ENCODE assay signal across 18 cellular contexts in genomic region chr22:44328326-44328725, GRCh38. TPM values are rescaled to one million over a fixed set of nuclear protein-coding genes. Genes with fewer than 3 reads are reported as not detected.
DNase-seq lines count a peak whose midpoint lies in the region; ATAC-seq, FAIRE-seq and TF ChIP-seq lines count a peak whose summit lies in the region.
"Had no signal": no experiment of that assay in that cellular context is flagged by ENCODE, and none has a peak within 500 bp of the region (broad histone marks: within the 10 kb centered on the region; RNA-seq: fewer than 3 reads in every experiment).

No MANE protein-coding gene starts in this region.

- H3K27ac ChIP-seq in H1 (ENCODE audit: low read depth, low read length) (no peak overlapping the region), uterus (peak overlapping the region; percentile 28 to 82)

- H2AK5ac ChIP-seq in H1 (ENCODE audit: low read depth, low read length), result no peak overlapping the region

- no peak overlapping the region for H3K4ac ChIP-seq in H1 (replicated peaks; ENCODE audit: insufficient read length, low read depth, low read length)

- peaks cover 22% of the 10 kb centered on the region for H3K4me1 Mint-ChIP-seq in activated naive CD8-positive, alpha-beta T cell treated with anti-CD3 and anti-CD28 coated beads, Interleukin-2, amount 50 U/mL, for 24 hours

- H3K79me1 ChIP-seq in H1 (ENCODE audit: low read depth, low read length), result no peaks in the 10 kb centered on the region

- H4K8ac ChIP-seq in H1 (ENCODE audit: extremely low read depth, insufficient read depth, low read length), result no peak overlapping the region

- no peak overlapping the region for H3K56ac ChIP-seq in H1 (replicated peaks; ENCODE audit: insufficient read length, low read depth, low read length)

- TF ChIP-seq POLR2A in H1 (IDR thresholded peaks at IDR 0.05; ENCODE audit: control extremely low read depth in 1 of 2, low read depth in 2 of 2, low read length in 2 of 2), result no peak
- TF ChIP-seq POLR2A in uterus (IDR thresholded peaks at IDR 0.05), result no peak

- DNase-seq in G401 (ENCODE audit: low spot score) (peak; percentile 21), NCI-H69 (lab: John Stamatoyannopoulos, UW) (peak; percentile 59), H1 (ENCODE audit: low read depth in 1 of 2, low spot score in 2 of 2) (no peak), uterus (no peak), HAP-1 (ENCODE audit: low spot score in 2 of 2) (no peak)
- no peak for DNase-seq in activated naive CD8-positive, alpha-beta T cell treated with anti-CD3 and anti-CD28 coated beads, Interleukin-2, amount 50 U/mL, for 24 hours
- DNase-seq: CD4-positive, alpha-beta memory T cell; GDM1; NCI-H1092; NCI-H1436; NCI-H187 treated with DMSO at 0.1 percent for 48 hours; NCI-H345; NCI-H524; NCI-H82; OCI-M1; Right ventricle myocardium superior had no signal

- CTCF ChIA-PET in H1 (lab: Charles Lee; ENCODE audit: partially characterized antibody), result interaction anchor here (0.5 to 2.9 kb wide), 9 partner anchors 9 to 299 kb away, joined by 3 to 10 read pairs (median 3); no protein-coding TSS in a partner anchor

- no peaks in the 10 kb centered on the region for H3K9me3 Mint-ChIP-seq in activated naive CD8-positive, alpha-beta T cell treated with anti-CD3 and anti-CD28 coated beads, Interleukin-2, amount 50 U/mL, for 24 hours
- H3K9me3 Mint-ChIP-seq: CD4-positive, alpha-beta memory T cell had no signal

- H2BK12ac ChIP-seq in H1 (ENCODE audit: low read depth, low read length), result peak overlapping the region; percentile 50; the same call in 1 of the 2 replicates

- H3K27me3 ChIP-seq in H1 (replicated peaks in 1 of 4; ENCODE audit: control insufficient read depth in 3 of 4, extremely low read depth in 1 of 4, insufficient read depth in 3 of 4, low read length in 3 of 4) (peaks cover 0 to 37% (median 26%) of the 10 kb centered on the region in 4 experiments; a peak in 6 of 7 replicates), uterus (no peaks in the 10 kb centered on the region), HAP-1 (ENCODE audit: low read depth) (peaks cover 24% of the 10 kb centered on the region)

- no peaks in the 10 kb centered on the region for H3K36me3 Mint-ChIP-seq in activated naive CD8-positive, alpha-beta T cell treated with anti-CD3 and anti-CD28 coated beads, Interleukin-2, amount 50 U/mL, for 24 hours (ENCODE audit: low read depth)
- H3K36me3 Mint-ChIP-seq: CD4-positive, alpha-beta memory T cell had no signal

- no peak for ATAC-seq in activated naive CD8-positive, alpha-beta T cell treated with anti-CD3 and anti-CD28 coated beads, Interleukin-2, amount 50 U/mL, for 24 hours
- ATAC-seq in HG03097 (IDR thresholded peaks at IDR 0.05; ENCODE audit: low FRiP score, unreplicated experiment), result no peak

- peaks cover 62% of the 10 kb centered on the region for H3K27me3 Mint-ChIP-seq in activated naive CD8-positive, alpha-beta T cell treated with anti-CD3 and anti-CD28 coated beads, Interleukin-2, amount 50 U/mL, for 24 hours

- WGBS in H1 (ENCODE audit: extremely low coverage in 1 of 2, insufficient coverage in 1 of 2, insufficient read length in 1 of 2, insufficient replicate concordance in 2 of 2, low coverage in 1 of 2, low lambda C conversion rate in 2 of 2, missing lambda C conversion rate in 1 of 2), 2 experiments, result 88% methylated on average over 6 of the region's 6 CpGs; no CpG with 5 or more reads in 1 of the 2 experiments

- H2BK5ac ChIP-seq in H1 (ENCODE audit: low read depth, low read length), result no peak overlapping the region

- POLR2A ChIA-PET in H1 (lab: Charles Lee; ENCODE audit: partially characterized antibody), result interaction anchor here (1.2 to 1.5 kb wide), 2 partner anchors 9 to 10 kb away, joined by 3 read pairs; no protein-coding TSS in a partner anchor

- H3K79me2 ChIP-seq in H1 (ENCODE audit: control insufficient read depth in 1 of 2, insufficient read depth in 2 of 2, low read length in 2 of 2), result no peaks in the 10 kb centered on the region

- intact Hi-C loops in uterus (cut with DNase I; ENCODE audit: low total_unique reads), result no loop called here

- H3K4me3 Mint-ChIP-seq in activated naive CD8-positive, alpha-beta T cell treated with anti-CD3 and anti-CD28 coated beads, Interleukin-2, amount 50 U/mL, for 24 hours, result no peak overlapping the region

- peaks cover 13% of the 10 kb centered on the region; the same call in 1 of the 2 replicates for H3K23me2 ChIP-seq in H1 (ENCODE audit: low read depth, low read length)

- FAIRE-seq in H1 (lab: Jason Lieb, UNC), result no peak
- FAIRE-seq: GM19239 had no signal

- TF ChIP-seq EP300 in H1 (IDR thresholded peaks at IDR 0.05; ENCODE audit: borderline replicate concordance in 1 of 2, low read depth in 2 of 2, low read length in 2 of 2), result no peak

- peak overlapping the region; percentile 19; the same call in 1 of the 2 replicates for H3K18ac ChIP-seq in H1 (ENCODE audit: extremely low read depth, low read length)

- no peak overlapping the region for H4K91ac ChIP-seq in H1 (replicated peaks; ENCODE audit: insufficient read length, low read length)

- H2BK20ac ChIP-seq in H1 (ENCODE audit: low read length), result no peak overlapping the region

- no peaks in the 10 kb centered on the region for H3K9me3 ChIP-seq in H1 (ENCODE audit: insufficient read depth in 2 of 2, low read depth in 1 of 2, low read length in 1 of 2)
- H3K9me3 ChIP-seq in uterus, result no peaks in the 10 kb centered on the region
- H3K9me3 ChIP-seq in HAP-1, result no peaks in the 10 kb centered on the region

- H4K5ac ChIP-seq in H1 (ENCODE audit: insufficient read length, low read depth, low read length), result no peak overlapping the region

- no peak overlapping the region for H3K23ac ChIP-seq in H1 (ENCODE audit: insufficient read length)

- TF ChIP-seq CTCF in H1 (IDR thresholded peaks at IDR 0.05; ENCODE audit: control extremely low read depth in 1 of 3, insufficient read depth in 1 of 3, low read depth in 1 of 3, low read length in 3 of 3) (no peak), uterus (IDR thresholded peaks at IDR 0.05) (no peak)

- TF ChIP-seq RAD21 in H1 (IDR thresholded peaks at IDR 0.05 in 1 of 2, conservative IDR thresholded peaks at IDR 0.05 in 1 of 2; ENCODE audit: low read depth in 2 of 2, low read length in 2 of 2), result no peak

- H2AFZ ChIP-seq in H1 (ENCODE audit: low read length), result no peak overlapping the region

- in situ Hi-C loops in G401 (cut with HindIII; ENCODE audit: low sequenced_read_pairs), result no loop called here
- in situ Hi-C loops in HAP-1 (cut with MboI; ENCODE audit: low sequenced_read_pairs), result no loop called here

- no peak overlapping the region; the same call in 1 of the 2 replicates for H2BK15ac ChIP-seq in H1 (ENCODE audit: low read length)

- peaks cover 0 to 34% (median 19%) of the 10 kb centered on the region in 4 experiments; a peak in 6 of 7 replicates for H3K4me1 ChIP-seq in H1 (replicated peaks in 1 of 4; ENCODE audit: control insufficient read depth in 3 of 4, insufficient read depth in 4 of 4, low read length in 3 of 4)
- no peaks in the 10 kb centered on the region for H3K4me1 ChIP-seq in uterus
- H3K4me1 ChIP-seq in HAP-1, result no peaks in the 10 kb centered on the region; the same call in 1 of the 2 replicates

- H3K36me3 ChIP-seq in H1 (ENCODE audit: control insufficient read depth in 2 of 4, insufficient read depth in 4 of 4, low read length in 3 of 4) (no peaks in the 10 kb centered on the region), uterus (no peaks in the 10 kb centered on the region), HAP-1 (replicated peaks) (no peaks in the 10 kb centered on the region)

- no peak overlapping the region for H2BK120ac ChIP-seq in H1 (replicated peaks; ENCODE audit: low read depth, low read length)

- no peak overlapping the region for H3K9ac ChIP-seq in H1 (replicated peaks in 1 of 4; ENCODE audit: extremely low read depth in 1 of 4, low read depth in 3 of 4, low read length in 3 of 4)

- no peak overlapping the region for H3K4me2 ChIP-seq in H1 (ENCODE audit: insufficient read depth in 1 of 2, low read depth in 2 of 2, low read length in 2 of 2)

- H3K4me3 ChIP-seq in H1 (ENCODE audit: extremely low read depth in 1 of 4, insufficient read depth in 2 of 4, low read depth in 3 of 4, low read length in 4 of 4) (no peak overlapping the region), uterus (no peak overlapping the region), HAP-1 (no peak overlapping the region)

- H4K20me1 ChIP-seq in H1 (replicated peaks in 1 of 2; ENCODE audit: control insufficient read depth in 1 of 2, insufficient read depth in 2 of 2, low read length in 2 of 2), result no peaks in the 10 kb centered on the region

- H3K14ac ChIP-seq in H1 (ENCODE audit: insufficient read length), result no peak overlapping the region

- no peak overlapping the region for H3K27ac Mint-ChIP-seq in activated naive CD8-positive, alpha-beta T cell treated with anti-CD3 and anti-CD28 coated beads, Interleukin-2, amount 50 U/mL, for 24 hours

TF ChIP-seq in H1, 55 proteins besides CTCF, POLR2A, EP300 and RAD21 (continues in another document):
- TF ChIP-seq SAP30 (IDR thresholded peaks at IDR 0.05; ENCODE audit: insufficient read depth, insufficient replicate concordance, low read length) (no peak), CBX8 (IDR thresholded peaks at IDR 0.05; ENCODE audit: borderline replicate concordance, low read depth, low read length) (no peak), TBP (IDR thresholded peaks at IDR 0.05; ENCODE audit: low read depth, low read length) (no peak), RXRA (IDR thresholded peaks at IDR 0.05; ENCODE audit: insufficient read depth, low read depth, low read length) (no peak), BACH1 (IDR thresholded peaks at IDR 0.05; ENCODE audit: low read length) (no peak), BRCA1 (IDR thresholded peaks at IDR 0.05; ENCODE audit: low read depth, low read length) (no peak), HDAC2 (IDR thresholded peaks at IDR 0.05; ENCODE audit: borderline replicate concordance in 1 of 2, low read depth in 2 of 2, low read length in 2 of 2) (no peak), CHD2 (IDR thresholded peaks at IDR 0.05; ENCODE audit: low read length) (no peak)

RNA-seq across cellular contexts. Expression of gene SHISAL1, which starts 15.6 kb away (rescaled TPM):
- under 0.01 and 0.10 TPM in 2 replicates for total RNA-seq in G401 (2014; rRNA removed; shearing (Covaris generic))
- total RNA-seq in H1 (2021; fragmentation: NEBNext Ultra II Directional; extraction: Animal tissue kit (Norgen Biotek cat#: 25700)), result 5.4 and 5.8 TPM in 2 replicates
- polyA plus RNA-seq in H1 (2011; rRNA removed), result 2.4 and 3.7 TPM in 2 replicates
- 2.7 TPM for polyA plus RNA-seq in H1 (2011; cell fraction: cytosol; rRNA removed)
- polyA plus RNA-seq in H1 (2011; cell fraction: nucleus; rRNA removed), result 3.0 TPM
- polyA plus RNA-seq in H1 (2012, experiment 1 of 2), result 4.3 to 5.6 TPM (median 5.0 TPM) in 4 replicates
- polyA plus RNA-seq in H1 (2012, experiment 2 of 2), result 3.5 TPM
- 2.3 TPM for polyA plus RNA-seq in H1 (2013, experiment 1 of 2)
- polyA plus RNA-seq in H1 (2013, experiment 2 of 2), result 2.5 TPM
- polyA minus RNA-seq in H1 (2011; rRNA and poly(A)+ RNA removed), result 7.7 and 11.4 TPM in 2 replicates
- 2.6 TPM for polyA minus RNA-seq in H1 (2011; cell fraction: cytosol; rRNA and poly(A)+ RNA removed)
- 2.2 TPM for polyA minus RNA-seq in H1 (2011; cell fraction: nucleus; rRNA and poly(A)+ RNA removed)
- 10 to 100 TPM in 2 of 4 donors, 1 to 10 TPM in 2; 4.7 to 44.2 (median 22.9) TPM for total RNA-seq in uterus
- total RNA-seq: CD4-positive, alpha-beta memory T cell had no signal
- polyA plus RNA-seq: CD4-positive, alpha-beta memory T cell had no signal

Comparison
In these comparisons a context has a peak if more than half of its experiments do, and no peak if none do; other contexts are left out.
1. DNase-seq: peak in G401 (single experiment) and NCI-H69 (single experiment); none in H1 (0 of 2), uterus (0 of 2), activated naive CD8-positive, alpha-beta T cell treated with anti-CD3 and anti-CD28 coated beads, Interleukin-2, amount 50 U/mL, for 24 hours (single experiment) and HAP-1 (0 of 2).